18 cellular contexts compared by ENCODE assay signal in the genomic region with DNA sequence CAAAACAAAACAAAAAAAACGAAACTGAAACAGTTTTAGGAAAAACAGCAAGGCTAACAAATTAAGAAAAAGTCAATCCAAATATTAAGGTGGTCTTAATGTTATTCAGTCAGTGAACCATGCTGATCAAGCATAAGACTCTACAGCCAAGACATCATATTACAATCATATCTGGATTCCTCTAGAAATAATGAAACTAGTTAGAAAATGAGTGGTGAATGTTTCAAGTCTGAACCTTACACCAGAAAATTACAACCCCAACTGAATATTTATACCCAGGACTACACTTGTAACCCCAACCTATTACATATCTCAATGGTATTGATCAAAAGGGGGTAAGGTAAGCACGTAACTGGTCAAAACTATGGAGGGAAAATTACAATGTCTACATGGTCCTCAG. TPM values are rescaled to one million over a fixed set of nuclear protein-coding genes. Genes with fewer than 3 reads are reported as not detected.
DNase-seq lines count a peak whose midpoint lies in the region; ATAC-seq, FAIRE-seq and TF ChIP-seq lines count a peak whose summit lies in the region.
"Had no signal": no experiment of that assay in that cellular context is flagged by ENCODE, and none has a peak within 500 bp of the region (broad histone marks: within the 10 kb centered on the region; RNA-seq: fewer than 3 reads in every experiment).

No MANE protein-coding gene starts in this region.

- no peak overlapping the region for H4K91ac ChIP-seq in H9 (ENCODE audit: insufficient read length, low read depth, low read length)

- H3K4me1 Mint-ChIP-seq in activated CD8-positive, alpha-beta memory T cell treated with anti-CD3 and anti-CD28 coated beads, Interleukin-2, amount 10 ng/mL, durations not matched to agents 7 days and 5 days, result peaks cover 24% of the 10 kb centered on the region
- H3K4me1 Mint-ChIP-seq in HFFc6 (ENCODE audit: low read depth), result no peaks in the 10 kb centered on the region; the same call in 1 of the 2 replicates
- no peaks in the 10 kb centered on the region for H3K4me1 Mint-ChIP-seq in astrocyte (ENCODE audit: low read depth, unreplicated experiment)
- H3K4me1 Mint-ChIP-seq in natural killer cell treated with Interleukin-12 subunit alpha and Interleukin-12 subunit beta and Interleukin-15 and Interleukin-18, amount 100 ng/mL, for 72 hours (ENCODE audit: low read depth in 2 of 2), result peaks cover 16 to 34% of the 10 kb centered on the region in 2 donors
- no peaks in the 10 kb centered on the region for H3K4me1 Mint-ChIP-seq in H9

- H2BK120ac ChIP-seq in H9 (ENCODE audit: low read depth, low read length, poor library complexity, severe bottlenecking), result no peak overlapping the region

- H3K18ac ChIP-seq in H9 (ENCODE audit: insufficient read length, low read depth, low read length), result no peak overlapping the region

- CTCF ChIA-PET in activated CD8-positive, alpha-beta memory T cell treated with anti-CD3 and anti-CD28 coated beads, Interleukin-2, amount 10 ng/mL, durations not matched to agents 7 days and 5 days (lab: Charles Lee), result interaction anchor here (1.2 kb wide), 1 partner anchor 52 kb away, joined by 3 read pairs; no protein-coding TSS in a partner anchor

- H3K4me1 ChIP-seq in astrocyte (ENCODE audit: insufficient read depth, low read length), result no peaks in the 10 kb centered on the region
- no peaks in the 10 kb centered on the region for H3K4me1 ChIP-seq in H9 (ENCODE audit: insufficient read depth, low read length)
- H3K4me1 ChIP-seq: Caco-2, transverse colon had no signal

- WGBS in H9 (ENCODE audit: extremely low coverage, insufficient read length, low lambda C conversion rate), result no CpG with 5 or more reads among the region's 2 CpGs

- no peak overlapping the region for H3K56ac ChIP-seq in H9 (ENCODE audit: insufficient read length, low read depth, low read length)

- H3T11ph ChIP-seq in H9 (ENCODE audit: low read length), result no peak overlapping the region

- no peak overlapping the region for H3K27ac ChIP-seq in astrocyte (ENCODE audit: low read depth, low read length)
- no peak overlapping the region for H3K27ac ChIP-seq in H9 (ENCODE audit: insufficient read length, low read depth, low read length)
- H3K27ac ChIP-seq: epithelial cell of prostate, transverse colon had no signal

- H3K79me2 ChIP-seq in astrocyte (ENCODE audit: insufficient read depth, low read length), result no peaks in the 10 kb centered on the region
- no peaks in the 10 kb centered on the region for H3K79me2 ChIP-seq in H9 (ENCODE audit: insufficient read depth, low read length)

- no peak overlapping the region for H2AK5ac ChIP-seq in H9 (ENCODE audit: insufficient read length, low read length)

- peak overlapping the region; percentile 74 for H3K27ac Mint-ChIP-seq in activated CD8-positive, alpha-beta memory T cell treated with anti-CD3 and anti-CD28 coated beads, Interleukin-2, amount 10 ng/mL, durations not matched to agents 7 days and 5 days
- peak overlapping the region; percentile 19; the same call in 1 of the 2 replicates for H3K27ac Mint-ChIP-seq in HFFc6
- H3K27ac Mint-ChIP-seq in astrocyte (ENCODE audit: unreplicated experiment), result no peak overlapping the region
- peak overlapping the region; percentile 61 to 76 for H3K27ac Mint-ChIP-seq in natural killer cell treated with Interleukin-12 subunit alpha and Interleukin-12 subunit beta and Interleukin-15 and Interleukin-18, amount 100 ng/mL, for 72 hours
- no peak overlapping the region; a peak in 1 of 7 replicates for H3K27ac Mint-ChIP-seq in H9
- H3K27ac Mint-ChIP-seq: activated naive CD4-positive, alpha-beta T cell treated with anti-CD3 and anti-CD28 coated beads for 36 hours had no signal

- H3K79me1 ChIP-seq in H9 (ENCODE audit: insufficient read depth, low read depth, low read length, poor library complexity, severe bottlenecking), result no peaks in the 10 kb centered on the region

- peak; percentile 5 for FAIRE-seq in astrocyte (lab: Jason Lieb, UNC)
- FAIRE-seq: HTR-8/SVneo had no signal

- no peak overlapping the region for H2BK20ac ChIP-seq in H9 (ENCODE audit: low read depth, low read length, poor library complexity, severe bottlenecking)

- H2BK5ac ChIP-seq in H9 (ENCODE audit: insufficient read length, low read length), result no peak overlapping the region

- H3K4me2 ChIP-seq in astrocyte (ENCODE audit: low read length) (no peak overlapping the region), H9 (ENCODE audit: insufficient read depth, insufficient read length, low read length) (no peak overlapping the region)
- H3K4me2 ChIP-seq: smooth muscle cell had no signal

- peaks cover 36% of the 10 kb centered on the region for H3K36me3 ChIP-seq in astrocyte (ENCODE audit: insufficient read depth, low read length)

- peaks cover 62% of the 10 kb centered on the region for H3K36me3 Mint-ChIP-seq in activated CD8-positive, alpha-beta memory T cell treated with anti-CD3 and anti-CD28 coated beads, Interleukin-2, amount 10 ng/mL, durations not matched to agents 7 days and 5 days
- H3K36me3 Mint-ChIP-seq in HFFc6 (ENCODE audit: low read depth) (peaks cover 8% of the 10 kb centered on the region), astrocyte (ENCODE audit: low read depth, unreplicated experiment) (no peaks in the 10 kb centered on the region), H9 (ENCODE audit: insufficient read depth in 1 of 3, low read depth in 3 of 3) (peaks cover 27 to 81% (median 66%) of the 10 kb centered on the region in 3 experiments; a peak in 6 of 7 replicates)
- peaks cover 45% of the 10 kb centered on the region for H3K36me3 Mint-ChIP-seq in natural killer cell treated with Interleukin-12 subunit alpha and Interleukin-12 subunit beta and Interleukin-15 and Interleukin-18, amount 100 ng/mL, for 72 hours

- peak; percentile 64 for ATAC-seq in activated CD8-positive, alpha-beta memory T cell treated with anti-CD3 and anti-CD28 coated beads, Interleukin-2, amount 10 ng/mL, durations not matched to agents 7 days and 5 days
- peak in 1 of 2 donors; percentile 83 for ATAC-seq in natural killer cell treated with Interleukin-12 subunit alpha and Interleukin-12 subunit beta and Interleukin-15 and Interleukin-18, amount 100 ng/mL, for 72 hours

- H2BK12ac ChIP-seq in H9 (ENCODE audit: insufficient read length, low read depth, low read length), result no peak overlapping the region

- no peak overlapping the region for H4K5ac ChIP-seq in H9 (ENCODE audit: insufficient read length, low read depth, low read length)

- no peaks in the 10 kb centered on the region for H3K27me3 Mint-ChIP-seq in activated CD8-positive, alpha-beta memory T cell treated with anti-CD3 and anti-CD28 coated beads, Interleukin-2, amount 10 ng/mL, durations not matched to agents 7 days and 5 days
- H3K27me3 Mint-ChIP-seq in HFFc6 (ENCODE audit: insufficient read depth) (no peaks in the 10 kb centered on the region; the same call in 1 of the 2 replicates), astrocyte (ENCODE audit: low read depth, unreplicated experiment) (no peaks in the 10 kb centered on the region), H9 (ENCODE audit: low read depth) (no peaks in the 10 kb centered on the region)
- no peaks in the 10 kb centered on the region for H3K27me3 Mint-ChIP-seq in natural killer cell treated with Interleukin-12 subunit alpha and Interleukin-12 subunit beta and Interleukin-15 and Interleukin-18, amount 100 ng/mL, for 72 hours

- no peak for DNase-seq in activated CD8-positive, alpha-beta memory T cell treated with anti-CD3 and anti-CD28 coated beads, Interleukin-2, amount 10 ng/mL, durations not matched to agents 7 days and 5 days
- DNase-seq in activated CD8-positive, alpha-beta memory T cell treated with anti-CD3 and anti-CD28 coated beads, Interleukin-2, amount 50 U/mL, for 4 hours, result no peak
- no peak for DNase-seq in HFFc6
- no peak for DNase-seq in astrocyte (ENCODE audit: low read depth)
- DNase-seq in natural killer cell treated with Interleukin-12 subunit alpha and Interleukin-12 subunit beta and Interleukin-15 and Interleukin-18, amount 100 ng/mL, for 72 hours (ENCODE audit: low spot score), result no peak
- DNase-seq in stimulated activated CD4-positive, alpha-beta T cell treated with anti-CD3 and anti-CD28 coated beads, Interleukin-15, amount 100 ng/mL, for 24 hours, result no peak
- DNase-seq in NOMO-1 treated with dmso at 0.1 percent for 144 hours (lab: John Stamatoyannopoulos, UW; ENCODE audit: unreplicated experiment), result no peak
- no peak for DNase-seq in H9
- DNase-seq: activated CD4-positive, alpha-beta T cell treated with anti-CD3 and anti-CD28 coated beads for 1 hour; activated naive CD4-positive, alpha-beta T cell treated with anti-CD3 and anti-CD28 coated beads for 36 hours; Caco-2; GF-D8; hypothalamus; transverse colon had no signal

- H3K27me3 ChIP-seq in astrocyte (ENCODE audit: insufficient read depth, low read length) (no peaks in the 10 kb centered on the region), H9 (ENCODE audit: insufficient read depth, low read length) (no peaks in the 10 kb centered on the region)
- H3K27me3 ChIP-seq: transverse colon had no signal

- H2BK15ac ChIP-seq in H9 (ENCODE audit: low read depth, low read length), result no peak overlapping the region

- no peak overlapping the region for H3K9ac ChIP-seq in astrocyte (ENCODE audit: low read length)
- H3K9ac ChIP-seq in H9 (ENCODE audit: extremely low read depth, insufficient read length, low read length), result no peak overlapping the region

- no peak overlapping the region for H3K14ac ChIP-seq in H9 (ENCODE audit: insufficient read depth, low read length)

- no peak overlapping the region for H3K4me3 ChIP-seq in astrocyte (ENCODE audit: insufficient read depth, low read depth, low read length)
- H3K4me3 ChIP-seq: lung, smooth muscle cell, transverse colon had no signal

- no peak overlapping the region for H3K4ac ChIP-seq in H9 (ENCODE audit: low read depth, low read length)

- TF ChIP-seq CTCF in HFFc6 (IDR thresholded peaks at IDR 0.05), result no peak
- TF ChIP-seq CTCF in astrocyte (IDR thresholded peaks at IDR 0.05; ENCODE audit: insufficient read depth, low read depth, low read length), result no peak
- TF ChIP-seq CTCF in H9 (conservative IDR thresholded peaks at IDR 0.05), result no peak

- H3K9me3 Mint-ChIP-seq in activated CD8-positive, alpha-beta memory T cell treated with anti-CD3 and anti-CD28 coated beads, Interleukin-2, amount 10 ng/mL, durations not matched to agents 7 days and 5 days (ENCODE audit: low read depth), result no peaks in the 10 kb centered on the region
- H3K9me3 Mint-ChIP-seq in HFFc6 (no peaks in the 10 kb centered on the region), astrocyte (ENCODE audit: unreplicated experiment) (no peaks in the 10 kb centered on the region), H9 (no peaks in the 10 kb centered on the region)
- no peaks in the 10 kb centered on the region for H3K9me3 Mint-ChIP-seq in natural killer cell treated with Interleukin-12 subunit alpha and Interleukin-12 subunit beta and Interleukin-15 and Interleukin-18, amount 100 ng/mL, for 72 hours
- H3K9me3 Mint-ChIP-seq: activated naive CD4-positive, alpha-beta T cell treated with anti-CD3 and anti-CD28 coated beads for 36 hours had no signal

- no peak overlapping the region for H2AFZ ChIP-seq in astrocyte (ENCODE audit: low read depth, low read length)
- H2AFZ ChIP-seq in H9 (ENCODE audit: low read length), result no peak overlapping the region

- H3K4me3 Mint-ChIP-seq in activated CD8-positive, alpha-beta memory T cell treated with anti-CD3 and anti-CD28 coated beads, Interleukin-2, amount 10 ng/mL, durations not matched to agents 7 days and 5 days, result peak overlapping the region; percentile 57
- peak overlapping the region; percentile 44; the same call in 1 of the 2 replicates for H3K4me3 Mint-ChIP-seq in HFFc6
- no peak overlapping the region for H3K4me3 Mint-ChIP-seq in astrocyte (ENCODE audit: unreplicated experiment)
- peak overlapping the region; percentile 80 for H3K4me3 Mint-ChIP-seq in natural killer cell treated with Interleukin-12 subunit alpha and Interleukin-12 subunit beta and Interleukin-15 and Interleukin-18, amount 100 ng/mL, for 72 hours
- no peak overlapping the region for H3K4me3 Mint-ChIP-seq in H9
- H3K4me3 Mint-ChIP-seq: activated naive CD4-positive, alpha-beta T cell treated with anti-CD3 and anti-CD28 coated beads for 36 hours had no signal

- H3K23ac ChIP-seq in H9 (ENCODE audit: insufficient read length, low read depth, low read length), result no peak overlapping the region

- H3K9me3 ChIP-seq in astrocyte (ENCODE audit: insufficient read depth, low read depth, low read length), result no peaks in the 10 kb centered on the region
- H3K9me3 ChIP-seq in H9 (ENCODE audit: control insufficient read depth, low read depth, low read length), result no peaks in the 10 kb centered on the region
- H3K9me3 ChIP-seq: Caco-2, transverse colon had no signal

- no peak overlapping the region for H4K8ac ChIP-seq in H9 (replicated peaks; ENCODE audit: insufficient read length, low read depth, low read length)

- H4K20me1 ChIP-seq in astrocyte (ENCODE audit: insufficient read depth, low read length) (no peaks in the 10 kb centered on the region), H9 (ENCODE audit: control insufficient read depth, insufficient read depth, insufficient read length) (no peaks in the 10 kb centered on the region)

- H3K23me2 ChIP-seq in H9 (ENCODE audit: insufficient read length, low read depth, low read length, poor library complexity, severe bottlenecking), result no peaks in the 10 kb centered on the region

RNA-seq across cellular contexts. Expression of a gene that starts 48.8 kb away (rescaled TPM):
- total RNA-seq in activated CD8-positive, alpha-beta memory T cell treated with anti-CD3 and anti-CD28 coated beads, Interleukin-2, amount 10 ng/mL, durations not matched to agents 7 days and 5 days, result 10 to 100 TPM; 75.5 to 77.2 TPM
- total RNA-seq in HFFc6 (2021; fragmentation: NEBNext Ultra II Directional; extraction: Animal tissue kit (Norgen Biotek cat#: 25700)), result 10 to 100 TPM; 60.0 to 67.4 (median 64.4) TPM
- 36.4 and 48.1 TPM in 2 replicates for total RNA-seq in astrocyte
- total RNA-seq in natural killer cell treated with Interleukin-12 subunit alpha and Interleukin-12 subunit beta and Interleukin-15 and Interleukin-18, amount 100 ng/mL, for 72 hours, result 10 to 100 TPM; 32.9 to 69.1 TPM
- 39.1 and 41.7 TPM in 2 replicates for total RNA-seq in H9 (2021)

RNA-seq across cellular contexts. Expression of a gene that starts 52.2 kb away (rescaled TPM):
- 10 to 100 TPM; 30.2 to 38.7 TPM for total RNA-seq in activated CD8-positive, alpha-beta memory T cell treated with anti-CD3 and anti-CD28 coated beads, Interleukin-2, amount 10 ng/mL, durations not matched to agents 7 days and 5 days
- 10 to 100 TPM in 5 of 6 experiments, 1 to 10 TPM in 1; 9.3 to 12.4 (median 10.6) TPM for total RNA-seq in HFFc6 (2021; fragmentation: NEBNext Ultra II Directional; extraction: Animal tissue kit (Norgen Biotek cat#: 25700))
- total RNA-seq in astrocyte (10.3 and 10.4 TPM in 2 replicates), H9 (2021) (22.6 and 22.9 TPM in 2 replicates)
- 10 to 100 TPM; 31.1 to 35.8 TPM for total RNA-seq in natural killer cell treated with Interleukin-12 subunit alpha and Interleukin-12 subunit beta and Interleukin-15 and Interleukin-18, amount 100 ng/mL, for 72 hours

RNA-seq across cellular contexts. Expression of a gene that starts 52.7 kb away (rescaled TPM):
- 100 to 1,000 TPM in 1 of 2 experiments, 10 to 100 TPM in 1; 84.3 to 113 TPM for total RNA-seq in activated CD8-positive, alpha-beta memory T cell treated with anti-CD3 and anti-CD28 coated beads, Interleukin-2, amount 10 ng/mL, durations not matched to agents 7 days and 5 days
- 10 to 100 TPM; 42.0 to 50.5 (median 47.3) TPM for total RNA-seq in HFFc6 (2021; fragmentation: NEBNext Ultra II Directional; extraction: Animal tissue kit (Norgen Biotek cat#: 25700))
- total RNA-seq in astrocyte (51.2 and 59.0 TPM in 2 replicates), H9 (2021) (54.1 and 58.9 TPM in 2 replicates)
- 100 to 1,000 TPM in 1 of 2 donors, 10 to 100 TPM in 1; 86.4 to 107 TPM for total RNA-seq in natural killer cell treated with Interleukin-12 subunit alpha and Interleukin-12 subunit beta and Interleukin-15 and Interleukin-18, amount 100 ng/mL, for 72 hours

Comparison
In these comparisons a context has a peak if more than half of its experiments do, and no peak if none do; other contexts are left out.
1. H3K27ac Mint-ChIP-seq: peak in activated CD8-positive, alpha-beta memory T cell treated with anti-CD3 and anti-CD28 coated beads, Interleukin-2, amount 10 ng/mL, durations not matched to agents 7 days and 5 days (single experiment), HFFc6 (single experiment) and natural killer cell treated with Interleukin-12 subunit alpha and Interleukin-12 subunit beta and Interleukin-15 and Interleukin-18, amount 100 ng/mL, for 72 hours (2 of 2); none in astrocyte (single experiment) and H9 (0 of 3).
2. H3K4me3 Mint-ChIP-seq: peak in activated CD8-positive, alpha-beta memory T cell treated with anti-CD3 and anti-CD28 coated beads, Interleukin-2, amount 10 ng/mL, durations not matched to agents 7 days and 5 days (single experiment), HFFc6 (single experiment) and natural killer cell treated with Interleukin-12 subunit alpha and Interleukin-12 subunit beta and Interleukin-15 and Interleukin-18, amount 100 ng/mL, for 72 hours (single experiment); none in astrocyte (single experiment) and H9 (0 of 2).